In the genomic region with DNA sequence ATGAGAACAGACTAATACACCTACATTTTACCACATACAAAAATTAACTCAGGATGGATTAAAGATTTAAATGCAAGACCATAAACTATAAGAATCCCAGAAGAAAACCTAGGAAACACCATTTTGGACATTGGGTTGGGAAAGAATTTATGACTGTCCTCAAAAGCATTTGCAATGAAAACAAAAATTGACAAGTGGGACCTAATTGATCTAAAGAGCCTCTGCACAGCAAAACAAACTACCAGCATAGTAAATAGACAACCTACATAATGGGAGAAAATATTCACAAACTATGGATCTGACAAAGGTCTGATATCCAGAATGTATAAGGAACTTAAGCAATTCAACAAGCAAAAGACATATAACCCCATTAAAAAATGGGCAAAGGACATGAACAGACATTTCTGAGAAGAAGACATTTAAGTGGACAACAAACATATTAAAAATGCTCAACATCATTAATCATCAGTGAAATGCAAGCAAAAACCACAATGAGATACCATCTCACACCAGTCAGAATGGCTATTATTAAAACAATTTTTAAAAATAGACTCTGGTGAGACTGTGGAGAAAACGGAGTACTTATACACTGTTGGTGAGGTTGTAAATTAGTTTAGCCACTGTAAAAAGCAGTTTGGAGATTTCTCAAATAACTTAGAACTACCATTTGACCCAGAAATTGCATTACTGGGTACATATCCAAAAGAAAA, we compare ENCODE assay signal across 6 cellular contexts.
"Had no signal": no experiment of that assay in that cellular context is flagged by ENCODE, and none has a peak within 500 bp of the region (broad histone marks: within the 10 kb centered on the region; RNA-seq: fewer than 3 reads in every experiment).

No MANE protein-coding gene starts in this region.

- H3K9me3 ChIP-seq: esophagus squamous epithelium had no signal

- H3K27me3 ChIP-seq: esophagus squamous epithelium, hepatocyte had no signal

- H3K4me1 ChIP-seq: esophagus squamous epithelium, parathyroid adenoma had no signal

- H3K9ac ChIP-seq: parathyroid adenoma had no signal

- H3K4me3 ChIP-seq: esophagus squamous epithelium, hepatocyte had no signal

- H3K36me3 ChIP-seq: esophagus squamous epithelium had no signal

- H2AFZ ChIP-seq: hepatocyte, parathyroid adenoma had no signal

- ATAC-seq: activated CD4-positive, CD25-positive, alpha-beta regulatory T cell treated with anti-CD3 and anti-CD28 coated beads, Interleukin-2, amount 50 U/mL, for 24 hours had no signal

- H3K79me2 ChIP-seq: hepatocyte, parathyroid adenoma had no signal

- DNase-seq: activated naive CD4-positive, alpha-beta T cell treated with anti-CD3 and anti-CD28 coated beads, Interleukin-2, amount 50 U/mL, for 16 hours; amniotic stem cell; esophagus squamous epithelium had no signal

- H3K27ac ChIP-seq: esophagus squamous epithelium, hepatocyte, parathyroid adenoma had no signal

- H3K4me2 ChIP-seq: hepatocyte had no signal
